ENCODE assay signal across 13 cellular contexts in the genomic region with DNA sequence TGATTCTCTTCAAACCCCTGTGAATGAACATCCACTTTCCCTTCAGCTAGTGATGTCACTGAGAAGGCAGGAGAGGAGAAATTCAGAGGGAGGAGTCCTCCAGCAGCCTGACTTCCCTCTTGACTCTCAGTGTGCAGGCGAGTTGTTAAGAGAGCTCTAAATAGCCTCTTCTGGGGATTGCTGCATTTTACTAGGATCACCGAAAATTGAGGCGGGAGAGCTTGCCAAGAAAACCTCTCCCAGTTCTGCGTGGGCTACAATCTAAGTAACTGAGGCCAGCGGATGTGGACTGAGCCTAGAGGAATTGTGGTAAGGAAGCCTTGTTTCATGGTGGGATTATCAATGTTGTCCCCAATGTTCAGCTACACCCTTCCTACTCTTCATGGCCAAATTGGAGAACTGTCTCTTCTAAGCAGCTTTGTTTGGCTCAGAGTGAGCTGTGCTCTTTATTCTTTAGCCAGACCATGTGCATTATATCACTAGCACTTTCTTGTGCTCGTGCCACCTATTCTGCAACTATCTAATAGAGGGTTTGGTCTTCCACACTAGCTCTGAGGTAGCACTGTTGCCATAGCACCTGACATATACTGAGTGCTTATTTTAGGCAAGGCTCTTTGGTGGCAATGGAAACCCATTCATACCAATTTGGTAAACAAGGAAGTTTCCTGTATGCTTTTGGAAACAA.
DNase-seq lines count a peak whose midpoint lies in the region; TF ChIP-seq lines count a peak whose summit lies in the region.
"Had no signal": no experiment of that assay in that cellular context is flagged by ENCODE, and none has a peak within 500 bp of the region (broad histone marks: within the 10 kb centered on the region; RNA-seq: fewer than 3 reads in every experiment).

No MANE protein-coding gene starts in this region.

- H3K36me3 ChIP-seq in effector memory CD4-positive, alpha-beta T cell (ENCODE audit: control insufficient read depth, insufficient read depth, low read length), result no peaks in the 10 kb centered on the region
- peaks cover 0 to 7% of the 10 kb centered on the region in 2 experiments for H3K36me3 ChIP-seq in SK-N-SH (replicated peaks in 1 of 2; ENCODE audit: control insufficient read depth in 1 of 2, insufficient read depth in 2 of 2, low read length in 1 of 2)

- no peak for TF ChIP-seq RAD21 in SK-N-SH (IDR thresholded peaks at IDR 0.05; ENCODE audit: low read length)

- TF ChIP-seq CTCF in AG09309 (IDR thresholded peaks at IDR 0.05; ENCODE audit: control insufficient read depth, insufficient read depth, low read depth, low read length, missing control alignments) (no peak), fibroblast of pulmonary artery (IDR thresholded peaks at IDR 0.05; ENCODE audit: low read length, missing control alignments) (no peak), SK-N-SH (IDR thresholded peaks at IDR 0.05) (no peak)

- H3K9ac ChIP-seq in SK-N-SH, result no peak overlapping the region

- H3K79me2 ChIP-seq in SK-N-SH (ENCODE audit: insufficient read depth), result no peaks in the 10 kb centered on the region; the same call in 1 of the 2 replicates

- H4K20me1 ChIP-seq in SK-N-SH (ENCODE audit: insufficient read depth), result no peaks in the 10 kb centered on the region

- no peak overlapping the region for H3K27ac ChIP-seq in effector memory CD4-positive, alpha-beta T cell (ENCODE audit: insufficient read depth, low read length, poor library complexity, severe bottlenecking)
- no peak overlapping the region for H3K27ac ChIP-seq in SK-N-SH (ENCODE audit: low read depth in 2 of 2, low read length in 1 of 2)
- H3K27ac ChIP-seq: C4-2B had no signal

- no peaks in the 10 kb centered on the region for H3K4me1 ChIP-seq in effector memory CD4-positive, alpha-beta T cell (ENCODE audit: control insufficient read depth, insufficient read depth, low read length, poor library complexity, severe bottlenecking)
- H3K4me1 ChIP-seq in SK-N-SH (ENCODE audit: control insufficient read depth in 1 of 2, insufficient read depth in 2 of 2, low read depth in 1 of 2, low read length in 1 of 2), result no peaks in the 10 kb centered on the region; a peak in 2 of 4 replicates

- DNase-seq in AG09309 (ENCODE audit: low read depth), result peak; percentile 55
- DNase-seq in NCI-H1105 (lab: John Stamatoyannopoulos, UW), result peak; percentile 18
- peak; percentile 66 for DNase-seq in fibroblast of pulmonary artery (ENCODE audit: low read depth)
- DNase-seq in occipital lobe (lab: John Stamatoyannopoulos, UW), result peak; percentile 66
- DNase-seq in effector memory CD4-positive, alpha-beta T cell, result no peak
- no peak for DNase-seq in SK-N-SH
- no peak for DNase-seq in SW 1271 (lab: John Stamatoyannopoulos, UW)
- DNase-seq in activated T-helper 1 cell treated with anti-CD3 and anti-CD28 coated beads, Interleukin-12 subunit alpha, Interleukin-12 subunit beta, Interleukin-2, Interleukin-4 antibody, amounts not matched to agents 30 ng/mL and 10 ng/mL and 1 ng/mL, durations not matched to agents 14 hours and 24 hours and 36 hours (ENCODE audit: low spot score), result no peak
- DNase-seq: activated CD4-positive, alpha-beta T cell treated with anti-CD3 and anti-CD28 coated beads for 4 hours; stimulated activated CD4-positive, alpha-beta T cell treated with anti-CD3 and anti-CD28 coated beads, Interleukin-4, amount 100 ng/mL, for 4 hours; trophoblast cell had no signal

- H3K9me3 ChIP-seq in effector memory CD4-positive, alpha-beta T cell (ENCODE audit: control insufficient read depth, low read length), result no peaks in the 10 kb centered on the region
- no peaks in the 10 kb centered on the region for H3K9me3 ChIP-seq in SK-N-SH

- H3K27me3 ChIP-seq in effector memory CD4-positive, alpha-beta T cell (replicated peaks; ENCODE audit: control insufficient read depth, insufficient read depth, low read length, poor library complexity, severe bottlenecking), result no peaks in the 10 kb centered on the region
- H3K27me3 ChIP-seq in SK-N-SH (ENCODE audit: insufficient read depth), result no peaks in the 10 kb centered on the region

- no peaks in the 10 kb centered on the region for H3K27me3 Mint-ChIP-seq in activated T-helper 1 cell treated with anti-CD3 and anti-CD28 coated beads, Interleukin-12 subunit alpha, Interleukin-12 subunit beta, Interleukin-2, Interleukin-4 antibody, amounts not matched to agents 30 ng/mL and 10 ng/mL and 1 ng/mL, durations not matched to agents 14 hours and 24 hours and 36 hours (ENCODE audit: insufficient read depth)

- no peaks in the 10 kb centered on the region for H3K4me1 Mint-ChIP-seq in activated T-helper 1 cell treated with anti-CD3 and anti-CD28 coated beads, Interleukin-12 subunit alpha, Interleukin-12 subunit beta, Interleukin-2, Interleukin-4 antibody, amounts not matched to agents 30 ng/mL and 10 ng/mL and 1 ng/mL, durations not matched to agents 14 hours and 24 hours and 36 hours (ENCODE audit: low read depth)

- POLR2A ChIA-PET in SK-N-SH (lab: Yijun Ruan, JAX), result no interaction called here

- H3K27ac Mint-ChIP-seq in activated T-helper 1 cell treated with anti-CD3 and anti-CD28 coated beads, Interleukin-12 subunit alpha, Interleukin-12 subunit beta, Interleukin-2, Interleukin-4 antibody, amounts not matched to agents 30 ng/mL and 10 ng/mL and 1 ng/mL, durations not matched to agents 14 hours and 24 hours and 36 hours, result no peak overlapping the region
- H3K27ac Mint-ChIP-seq: activated naive CD4-positive, alpha-beta T cell treated with anti-CD3 and anti-CD28 coated beads, Interleukin-2, amount 50 U/mL, for 72 hours had no signal

- intact Hi-C loops in activated T-helper 1 cell treated with anti-CD3 and anti-CD28 coated beads, Interleukin-12 subunit alpha, Interleukin-12 subunit beta, Interleukin-2, Interleukin-4 antibody, amounts not matched to agents 30 ng/mL and 10 ng/mL and 1 ng/mL, durations not matched to agents 14 hours and 24 hours and 36 hours (cut with micrococcal nuclease), result no loop called here

- H3K4me2 ChIP-seq in SK-N-SH, result no peak overlapping the region

- no peak for TF ChIP-seq EP300 in SK-N-SH (IDR thresholded peaks at IDR 0.05; ENCODE audit: borderline replicate concordance in 1 of 2, low read depth in 1 of 2, low read length in 1 of 2)

- H3K9me2 ChIP-seq in SK-N-SH, result no peaks in the 10 kb centered on the region

- H3K9me3 Mint-ChIP-seq in activated T-helper 1 cell treated with anti-CD3 and anti-CD28 coated beads, Interleukin-12 subunit alpha, Interleukin-12 subunit beta, Interleukin-2, Interleukin-4 antibody, amounts not matched to agents 30 ng/mL and 10 ng/mL and 1 ng/mL, durations not matched to agents 14 hours and 24 hours and 36 hours, result no peaks in the 10 kb centered on the region
- H3K9me3 Mint-ChIP-seq: activated naive CD4-positive, alpha-beta T cell treated with anti-CD3 and anti-CD28 coated beads, Interleukin-2, amount 50 U/mL, for 72 hours had no signal

- H3F3A ChIP-seq in SK-N-SH (replicated peaks; ENCODE audit: insufficient read depth), result no peaks in the 10 kb centered on the region

- no peak overlapping the region for H3K4me3 Mint-ChIP-seq in activated T-helper 1 cell treated with anti-CD3 and anti-CD28 coated beads, Interleukin-12 subunit alpha, Interleukin-12 subunit beta, Interleukin-2, Interleukin-4 antibody, amounts not matched to agents 30 ng/mL and 10 ng/mL and 1 ng/mL, durations not matched to agents 14 hours and 24 hours and 36 hours

- no peak overlapping the region for H2AFZ ChIP-seq in SK-N-SH (ENCODE audit: low read depth)

- 94% methylated on average over 6 of the region's 6 CpGs for WGBS in SK-N-SH (ENCODE audit: low lambda C conversion rate)

- H3K4me3 ChIP-seq in AG09309 (ENCODE audit: control insufficient read depth, low read depth, low read length) (no peak overlapping the region), fibroblast of pulmonary artery (replicated peaks; ENCODE audit: low read depth, low read length) (no peak overlapping the region), SK-N-SH (ENCODE audit: low read depth in 2 of 2, low read length in 1 of 2) (no peak overlapping the region)
- no peak overlapping the region for H3K4me3 ChIP-seq in effector memory CD4-positive, alpha-beta T cell (ENCODE audit: insufficient read depth, low read depth, low read length, poor library complexity, severe bottlenecking)

- H3K36me3 Mint-ChIP-seq in activated T-helper 1 cell treated with anti-CD3 and anti-CD28 coated beads, Interleukin-12 subunit alpha, Interleukin-12 subunit beta, Interleukin-2, Interleukin-4 antibody, amounts not matched to agents 30 ng/mL and 10 ng/mL and 1 ng/mL, durations not matched to agents 14 hours and 24 hours and 36 hours (ENCODE audit: low read depth), result no peaks in the 10 kb centered on the region
- H3K36me3 Mint-ChIP-seq: activated naive CD4-positive, alpha-beta T cell treated with anti-CD3 and anti-CD28 coated beads, Interleukin-2, amount 50 U/mL, for 72 hours had no signal

- CTCF ChIA-PET in SK-N-SH (lab: Yijun Ruan, JAX), result interaction anchor here (2.2 kb wide), 1 partner anchor 10 kb away, joined by 6 read pairs; no protein-coding TSS in a partner anchor

TF ChIP-seq in SK-N-SH, 30 proteins besides CTCF, POLR2A, EP300 and RAD21:
- no peak for TF ChIP-seq GABPA (IDR thresholded peaks at IDR 0.05; ENCODE audit: low read depth)
- TF ChIP-seq CHD2 (IDR thresholded peaks at IDR 0.05; ENCODE audit: low read length, partially characterized antibody), result no peak
- no peak for TF ChIP-seq MEF2A (IDR thresholded peaks at IDR 0.05; ENCODE audit: borderline replicate concordance, low read depth)

Comparison
In these comparisons a context has a peak if more than half of its experiments do, and no peak if none do; other contexts are left out.
1. DNase-seq: peak in AG09309 (single experiment), NCI-H1105 (single experiment), fibroblast of pulmonary artery (single experiment) and occipital lobe (single experiment); none in effector memory CD4-positive, alpha-beta T cell (0 of 3), SK-N-SH (single experiment), SW 1271 (0 of 2) and activated T-helper 1 cell treated with anti-CD3 and anti-CD28 coated beads, Interleukin-12 subunit alpha, Interleukin-12 subunit beta, Interleukin-2, Interleukin-4 antibody, amounts not matched to agents 30 ng/mL and 10 ng/mL and 1 ng/mL, durations not matched to agents 14 hours and 24 hours and 36 hours (single experiment).